Comparison of ENCODE assay signal across 21 cellular contexts in genomic region chr6:13377054-13377758, GRCh38.
"Had no signal": no experiment of that assay in that cellular context is flagged by ENCODE, and none has a peak within 500 bp of the region (broad histone marks: within the 10 kb centered on the region; RNA-seq: fewer than 3 reads in every experiment).

No MANE protein-coding gene starts in this region.

- H3K27ac ChIP-seq: breast epithelium, coronary artery, esophagus squamous epithelium, gastrocnemius medialis, upper lobe of left lung had no signal

- ATAC-seq: activated T-cell treated with anti-CD3 and anti-CD28 coated beads, Interleukin-2, amount 50 U/mL, for 4 hours; gastrocnemius medialis; left ventricle myocardium superior had no signal

- H3K4me3 Mint-ChIP-seq: activated naive CD8-positive, alpha-beta T cell treated with anti-CD3 and anti-CD28 coated beads, Interleukin-2, amount 10 ng/mL, durations not matched to agents 7 days and 5 days; activated T-cell treated with anti-CD3 and anti-CD28 coated beads, Interleukin-2, amount 50 U/mL, for 4 hours; nephron progenitor cell had no signal

- DNase-seq: activated CD8-positive, alpha-beta memory T cell treated with anti-CD3 and anti-CD28 coated beads, Interleukin-2, amount 50 U/mL, for 4 hours; activated naive CD4-positive, alpha-beta T cell treated with Interleukin-2 at 50 U/mL for 16 hours; activated naive CD8-positive, alpha-beta T cell treated with anti-CD3 and anti-CD28 coated beads, Interleukin-2, amount 10 ng/mL, durations not matched to agents 7 days and 5 days; activated T-cell treated with anti-CD3 and anti-CD28 coated beads, Interleukin-2, amount 50 U/mL, for 4 hours; amniotic stem cell; esophagus squamous epithelium; gastrocnemius medialis; hippocampal formation; left ventricle myocardium superior; mammary epithelial cell; midbrain; nephron progenitor cell; occipital lobe; posterior cingulate gyrus; stimulated activated CD4-positive, alpha-beta T cell treated with anti-CD3 and anti-CD28 coated beads, Interleukin-2, amount 100 ng/mL, for 48 hours; stimulated activated naive CD4-positive, alpha-beta T cell; T-helper 1 cell; upper lobe of left lung had no signal

- H3K9me3 Mint-ChIP-seq: activated naive CD8-positive, alpha-beta T cell treated with anti-CD3 and anti-CD28 coated beads, Interleukin-2, amount 10 ng/mL, durations not matched to agents 7 days and 5 days; activated T-cell treated with anti-CD3 and anti-CD28 coated beads, Interleukin-2, amount 50 U/mL, for 4 hours; activated T-helper 2 cell treated with anti-CD3 and anti-CD28 coated beads, Interferon-gamma antibody, Interleukin-2, Interleukin-4, amounts not matched to agents 10 μg/mL and 5 μg/mL and 100 μg/mL, durations not matched to agents 14 hours and 24 hours and 36 hours had no signal

- H3K27ac Mint-ChIP-seq: activated naive CD8-positive, alpha-beta T cell treated with anti-CD3 and anti-CD28 coated beads, Interleukin-2, amount 10 ng/mL, durations not matched to agents 7 days and 5 days; activated T-helper 2 cell treated with anti-CD3 and anti-CD28 coated beads, Interferon-gamma antibody, Interleukin-2, Interleukin-4, amounts not matched to agents 10 μg/mL and 5 μg/mL and 100 μg/mL, durations not matched to agents 14 hours and 24 hours and 36 hours; nephron progenitor cell had no signal
